In genomic region chr11:129006161-129006560, GRCh38 we compare ENCODE assay signal across 35 cellular contexts.
"Had no signal": no experiment of that assay in that cellular context is flagged by ENCODE, and none has a peak within 500 bp of the region (broad histone marks: within the 10 kb centered on the region; RNA-seq: fewer than 3 reads in every experiment).

No MANE protein-coding gene starts in this region.

- H3K27me3 ChIP-seq: adrenal gland, body of pancreas, brain microvascular endothelial cell had no signal

- H3K27ac ChIP-seq: adrenal gland, body of pancreas, brain microvascular endothelial cell, VCaP had no signal

- DNase-seq: activated CD4-positive, alpha-beta memory T cell treated with anti-CD3 and anti-CD28 coated beads, Interleukin-2, amount 10 ng/mL, durations not matched to agents 7 days and 5 days; activated CD4-positive, alpha-beta T cell treated with anti-CD3 and anti-CD28 coated beads for 1 hour; activated CD4-positive, alpha-beta T cell treated with anti-CD3 and anti-CD28 coated beads for 36 hours; activated CD4-positive, alpha-beta T cell treated with anti-CD3 and anti-CD28 coated beads for 48 hours; activated CD4-positive, alpha-beta T cell treated with anti-CD3 and anti-CD28 coated beads, Interleukin-2, amount 10 ng/mL, durations not matched to agents 7 days and 5 days; activated CD4-positive, alpha-beta T cell treated with anti-CD3 and anti-CD28 coated beads, Interleukin-2, amount 50 U/mL, for 48 hours; activated CD4-positive, CD25-positive, alpha-beta regulatory T cell; activated CD8-positive, alpha-beta memory T cell treated with anti-CD3 and anti-CD28 coated beads for 24 hours; activated CD8-positive, alpha-beta memory T cell treated with anti-CD3 and anti-CD28 coated beads, Interleukin-2, amount 10 ng/mL, durations not matched to agents 7 days and 5 days; activated CD8-positive, alpha-beta memory T cell treated with anti-CD3 and anti-CD28 coated beads, Interleukin-2, amount 50 U/mL, for 48 hours; activated CD8-positive, alpha-beta T cell treated with anti-CD3 and anti-CD28 coated beads, Interleukin-2, amount 10 ng/mL, durations not matched to agents 7 days and 5 days; activated effector memory CD4-positive, alpha-beta T cell treated with Interleukin-2 at 50 U/mL for 16 hours; activated gamma-delta T cell; activated naive CD4-positive, alpha-beta T cell; activated naive CD4-positive, alpha-beta T cell treated with anti-CD3 and anti-CD28 coated beads for 36 hours; activated naive CD4-positive, alpha-beta T cell treated with anti-CD3 and anti-CD28 coated beads, Interleukin-2, amount 50 U/mL, for 16 hours; activated naive CD8-positive, alpha-beta T cell treated with anti-CD3 and anti-CD28 coated beads for 36 hours; activated T-cell treated with anti-CD3 and anti-CD28 coated beads, Interleukin-2, amount 50 U/mL, for 24 hours; activated T-cell treated with anti-CD3 and anti-CD28 coated beads, Interleukin-2, amount 50 U/mL, for 48 hours; adrenal gland; amniotic stem cell; aorta; body of pancreas; brain microvascular endothelial cell; central memory CD4-positive, alpha-beta T cell; T-helper 1 cell; T-helper 2 cell; T-helper 9 cell had no signal

- H3K9me3 ChIP-seq: body of pancreas had no signal

- H3K27ac Mint-ChIP-seq: activated CD4-positive, alpha-beta memory T cell treated with anti-CD3 and anti-CD28 coated beads, Interleukin-2, amount 10 ng/mL, durations not matched to agents 7 days and 5 days; activated CD4-positive, alpha-beta T cell treated with anti-CD3 and anti-CD28 coated beads for 36 hours; activated CD4-positive, alpha-beta T cell treated with anti-CD3 and anti-CD28 coated beads, Interleukin-2, amount 10 ng/mL, durations not matched to agents 7 days and 5 days; activated CD8-positive, alpha-beta memory T cell treated with anti-CD3 and anti-CD28 coated beads, Interleukin-2, amount 10 ng/mL, durations not matched to agents 7 days and 5 days; activated CD8-positive, alpha-beta T cell treated with anti-CD3 and anti-CD28 coated beads, Interleukin-2, amount 10 ng/mL, durations not matched to agents 7 days and 5 days; activated naive CD4-positive, alpha-beta T cell treated with anti-CD3 and anti-CD28 coated beads for 36 hours; activated naive CD4-positive, alpha-beta T cell treated with anti-CD3 and anti-CD28 coated beads, Interleukin-2, amount 50 U/mL, for 72 hours; activated naive CD8-positive, alpha-beta T cell treated with anti-CD3 and anti-CD28 coated beads for 36 hours; activated T-cell treated with anti-CD3 and anti-CD28 coated beads, Interleukin-2, amount 50 U/mL, for 24 hours; activated T-helper 2 cell treated with anti-CD3 and anti-CD28 coated beads, Interferon-gamma antibody, Interleukin-2, Interleukin-4, amounts not matched to agents 10 μg/mL and 5 μg/mL and 100 μg/mL, durations not matched to agents 14 hours and 24 hours and 36 hours; T-helper 1 cell treated with Interleukin-12 subunit alpha and Interleukin-12 subunit beta and Interleukin-4 antibody, amounts not matched to agents 30 μg/mL and 1 μg/mL, for 36 hours; T-helper 2 cell treated with Interferon-gamma antibody and Interleukin-4, amounts not matched to agents 5 μg/mL and 100 μg/mL, for 36 hours had no signal

- FAIRE-seq: astrocyte, TTC549 had no signal

- H3K4me1 ChIP-seq: adrenal gland, body of pancreas had no signal

- H3K4me3 Mint-ChIP-seq: activated CD4-positive, alpha-beta memory T cell treated with anti-CD3 and anti-CD28 coated beads, Interleukin-2, amount 10 ng/mL, durations not matched to agents 7 days and 5 days; activated CD4-positive, alpha-beta T cell treated with anti-CD3 and anti-CD28 coated beads for 36 hours; activated CD4-positive, alpha-beta T cell treated with anti-CD3 and anti-CD28 coated beads, Interleukin-2, amount 10 ng/mL, durations not matched to agents 7 days and 5 days; activated CD8-positive, alpha-beta memory T cell treated with anti-CD3 and anti-CD28 coated beads, Interleukin-2, amount 10 ng/mL, durations not matched to agents 7 days and 5 days; activated CD8-positive, alpha-beta T cell treated with anti-CD3 and anti-CD28 coated beads, Interleukin-2, amount 10 ng/mL, durations not matched to agents 7 days and 5 days; activated naive CD4-positive, alpha-beta T cell treated with anti-CD3 and anti-CD28 coated beads for 36 hours; activated naive CD8-positive, alpha-beta T cell treated with anti-CD3 and anti-CD28 coated beads for 36 hours; activated T-cell treated with anti-CD3 and anti-CD28 coated beads, Interleukin-2, amount 50 U/mL, for 24 hours; T-helper 1 cell treated with Interleukin-12 subunit alpha and Interleukin-12 subunit beta and Interleukin-4 antibody, amounts not matched to agents 30 μg/mL and 1 μg/mL, for 36 hours; T-helper 2 cell treated with Interferon-gamma antibody and Interleukin-4, amounts not matched to agents 5 μg/mL and 100 μg/mL, for 36 hours had no signal

- H3K36me3 Mint-ChIP-seq: activated CD8-positive, alpha-beta memory T cell treated with anti-CD3 and anti-CD28 coated beads, Interleukin-2, amount 10 ng/mL, durations not matched to agents 7 days and 5 days had no signal

- H3K4me3 ChIP-seq: adrenal gland, body of pancreas had no signal

- H3K4me1 Mint-ChIP-seq: activated CD4-positive, alpha-beta memory T cell treated with anti-CD3 and anti-CD28 coated beads, Interleukin-2, amount 10 ng/mL, durations not matched to agents 7 days and 5 days; activated CD4-positive, alpha-beta T cell treated with anti-CD3 and anti-CD28 coated beads for 36 hours; activated CD4-positive, alpha-beta T cell treated with anti-CD3 and anti-CD28 coated beads, Interleukin-2, amount 10 ng/mL, durations not matched to agents 7 days and 5 days; activated CD8-positive, alpha-beta memory T cell treated with anti-CD3 and anti-CD28 coated beads, Interleukin-2, amount 10 ng/mL, durations not matched to agents 7 days and 5 days; activated naive CD8-positive, alpha-beta T cell treated with anti-CD3 and anti-CD28 coated beads for 36 hours had no signal

- H3K27me3 Mint-ChIP-seq: activated CD4-positive, alpha-beta T cell treated with anti-CD3 and anti-CD28 coated beads for 36 hours; activated CD4-positive, alpha-beta T cell treated with anti-CD3 and anti-CD28 coated beads, Interleukin-2, amount 10 ng/mL, durations not matched to agents 7 days and 5 days; activated naive CD8-positive, alpha-beta T cell treated with anti-CD3 and anti-CD28 coated beads for 36 hours; activated T-cell treated with anti-CD3 and anti-CD28 coated beads, Interleukin-2, amount 50 U/mL, for 24 hours had no signal

- H3K36me3 ChIP-seq: adrenal gland, brain microvascular endothelial cell had no signal
